ENCODE assay signal across 13 cellular contexts in the genomic region with DNA sequence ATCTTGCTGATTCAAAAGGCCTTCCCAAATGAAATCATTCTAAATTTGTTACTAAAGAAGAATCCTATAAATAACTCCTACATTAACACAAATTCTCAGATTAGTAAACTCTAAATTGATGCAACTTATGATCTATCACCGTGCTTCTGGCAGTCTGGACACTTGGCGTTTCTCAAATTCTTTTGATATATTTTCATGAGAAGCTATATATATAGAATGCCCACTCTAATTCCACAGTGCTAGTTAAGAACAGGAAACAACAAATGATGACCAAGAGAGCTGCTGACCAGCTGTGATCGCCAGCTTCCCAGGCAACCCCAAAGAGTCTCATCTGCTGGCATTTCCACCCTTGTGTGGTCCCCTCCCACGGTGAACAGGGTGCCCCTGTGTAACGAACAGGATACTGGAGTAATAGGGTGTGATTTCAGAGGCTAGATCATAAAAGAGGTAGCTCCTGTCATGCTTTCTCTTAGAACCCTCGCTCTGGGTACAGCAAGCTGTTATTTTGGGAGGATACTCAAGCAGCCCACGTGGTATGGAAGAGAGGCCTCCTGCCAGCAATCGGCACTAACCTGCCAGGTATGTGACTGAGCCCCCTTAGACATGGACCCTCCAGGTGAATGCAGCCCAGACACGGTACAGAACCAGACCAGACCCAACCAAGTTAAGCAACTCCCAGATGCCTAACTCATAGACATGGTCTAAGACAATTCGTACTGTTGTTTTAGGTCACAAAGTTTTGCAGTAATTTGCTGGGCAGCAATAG.
A peak's percentile ranks its signal among the peaks of the same experiment; 100 is the strongest.
DNase-seq lines count a peak whose midpoint lies in the region; ATAC-seq and TF ChIP-seq lines count a peak whose summit lies in the region.
"Had no signal": no experiment of that assay in that cellular context is flagged by ENCODE, and none has a peak within 500 bp of the region (broad histone marks: within the 10 kb centered on the region; RNA-seq: fewer than 3 reads in every experiment).

No MANE protein-coding gene starts in this region.

- no peaks in the 10 kb centered on the region for H3K27me3 ChIP-seq in stomach
- H3K27me3 ChIP-seq in neural progenitor cell: no peaks in the 10 kb centered on the region
- H3K27me3 ChIP-seq: ovary, testis had no signal

- peak overlapping the region; percentile 56 for H3K27ac Mint-ChIP-seq in activated CD4-positive, alpha-beta T cell treated with anti-CD3 and anti-CD28 coated beads, Interleukin-2, amount 10 ng/mL, durations not matched to agents 24 days and 14 days
- H3K27ac Mint-ChIP-seq in activated T-helper 1 cell treated with anti-CD3 and anti-CD28 coated beads, Interleukin-12 subunit alpha, Interleukin-12 subunit beta, Interleukin-2, Interleukin-4 antibody, amounts not matched to agents 30 ng/mL and 10 ng/mL and 1 ng/mL, durations not matched to agents 14 hours and 24 hours and 36 hours: peak overlapping the region; percentile 29
- no peak overlapping the region for H3K27ac Mint-ChIP-seq in naive thymus-derived CD8-positive, alpha-beta T cell
- H3K27ac Mint-ChIP-seq in neural progenitor cell: no peak overlapping the region

- H3K4me3 ChIP-seq in fibroblast of villous mesenchyme (ENCODE audit: low read depth, low read length) (no peak overlapping the region), stomach (no peak overlapping the region), neural progenitor cell (no peak overlapping the region)
- H3K4me3 ChIP-seq: ovary, testis had no signal

- no peak for ATAC-seq in naive thymus-derived CD8-positive, alpha-beta T cell

- no peak overlapping the region for H3K9ac ChIP-seq in neural progenitor cell

- H3K9me3 ChIP-seq in stomach (no peaks in the 10 kb centered on the region), neural progenitor cell (ENCODE audit: low read depth) (no peaks in the 10 kb centered on the region)
- H3K9me3 ChIP-seq: ovary, testis had no signal

- 86 to 94% (median 90%) methylated on average over 10 of the region's 10 CpGs for WGBS in stomach, 5 donors

- no peaks in the 10 kb centered on the region for H3K79me2 ChIP-seq in neural progenitor cell (ENCODE audit: low read depth)

- no peak overlapping the region for H3K4me3 Mint-ChIP-seq in activated CD4-positive, alpha-beta T cell treated with anti-CD3 and anti-CD28 coated beads, Interleukin-2, amount 10 ng/mL, durations not matched to agents 24 days and 14 days
- no peak overlapping the region for H3K4me3 Mint-ChIP-seq in activated T-helper 1 cell treated with anti-CD3 and anti-CD28 coated beads, Interleukin-12 subunit alpha, Interleukin-12 subunit beta, Interleukin-2, Interleukin-4 antibody, amounts not matched to agents 30 ng/mL and 10 ng/mL and 1 ng/mL, durations not matched to agents 14 hours and 24 hours and 36 hours
- H3K4me3 Mint-ChIP-seq in naive thymus-derived CD8-positive, alpha-beta T cell: no peak overlapping the region
- H3K4me3 Mint-ChIP-seq in neural progenitor cell: no peak overlapping the region

- H3K36me3 ChIP-seq in stomach (peaks cover 0 to 18% (median 12%) of the 10 kb centered on the region in 4 donors), neural progenitor cell (no peaks in the 10 kb centered on the region)
- H3K36me3 ChIP-seq: ovary had no signal

- H3K9me3 Mint-ChIP-seq in activated CD4-positive, alpha-beta T cell treated with anti-CD3 and anti-CD28 coated beads, Interleukin-2, amount 10 ng/mL, durations not matched to agents 24 days and 14 days: no peaks in the 10 kb centered on the region
- H3K9me3 Mint-ChIP-seq in activated T-helper 1 cell treated with anti-CD3 and anti-CD28 coated beads, Interleukin-12 subunit alpha, Interleukin-12 subunit beta, Interleukin-2, Interleukin-4 antibody, amounts not matched to agents 30 ng/mL and 10 ng/mL and 1 ng/mL, durations not matched to agents 14 hours and 24 hours and 36 hours: no peaks in the 10 kb centered on the region
- peaks cover 0 to 2% (median 0%) of the 10 kb centered on the region in 9 donors for H3K9me3 Mint-ChIP-seq in naive thymus-derived CD8-positive, alpha-beta T cell
- H3K9me3 Mint-ChIP-seq in neural progenitor cell: no peaks in the 10 kb centered on the region

- no peaks in the 10 kb centered on the region for H3K36me3 Mint-ChIP-seq in activated CD4-positive, alpha-beta T cell treated with anti-CD3 and anti-CD28 coated beads, Interleukin-2, amount 10 ng/mL, durations not matched to agents 24 days and 14 days (ENCODE audit: low read depth)
- peaks cover 1% of the 10 kb centered on the region for H3K36me3 Mint-ChIP-seq in activated T-helper 1 cell treated with anti-CD3 and anti-CD28 coated beads, Interleukin-12 subunit alpha, Interleukin-12 subunit beta, Interleukin-2, Interleukin-4 antibody, amounts not matched to agents 30 ng/mL and 10 ng/mL and 1 ng/mL, durations not matched to agents 14 hours and 24 hours and 36 hours (ENCODE audit: low read depth)
- H3K36me3 Mint-ChIP-seq in naive thymus-derived CD8-positive, alpha-beta T cell: peaks cover 5 to 29% (median 18%) of the 10 kb centered on the region in 3 donors
- H3K36me3 Mint-ChIP-seq in neural progenitor cell: peaks cover 9% of the 10 kb centered on the region

- H3K27ac ChIP-seq in stomach (peak overlapping the region in 3 of 5 donors; percentile 49 to 51 (median 50)), neural progenitor cell (no peak overlapping the region)
- H3K27ac ChIP-seq: 22Rv1, ovary had no signal

- TF ChIP-seq CTCF in fibroblast of villous mesenchyme (IDR thresholded peaks at IDR 0.05; ENCODE audit: insufficient read depth, low read depth, low read length) (no peak), stomach (IDR thresholded peaks at IDR 0.05) (no peak), neural progenitor cell (IDR thresholded peaks at IDR 0.05) (no peak)

- H3K4me2 ChIP-seq in neural progenitor cell: no peak overlapping the region

- H3K27me3 Mint-ChIP-seq in activated CD4-positive, alpha-beta T cell treated with anti-CD3 and anti-CD28 coated beads, Interleukin-2, amount 10 ng/mL, durations not matched to agents 24 days and 14 days: peaks cover 8% of the 10 kb centered on the region
- peaks cover 5% of the 10 kb centered on the region for H3K27me3 Mint-ChIP-seq in activated T-helper 1 cell treated with anti-CD3 and anti-CD28 coated beads, Interleukin-12 subunit alpha, Interleukin-12 subunit beta, Interleukin-2, Interleukin-4 antibody, amounts not matched to agents 30 ng/mL and 10 ng/mL and 1 ng/mL, durations not matched to agents 14 hours and 24 hours and 36 hours (ENCODE audit: insufficient read depth)
- peaks cover 0 to 3% (median 0%) of the 10 kb centered on the region in 5 donors for H3K27me3 Mint-ChIP-seq in naive thymus-derived CD8-positive, alpha-beta T cell
- no peaks in the 10 kb centered on the region for H3K27me3 Mint-ChIP-seq in neural progenitor cell (ENCODE audit: insufficient read depth, low read depth)

- H3K4me1 ChIP-seq in stomach (peaks cover 0 to 24% (median 6%) of the 10 kb centered on the region in 4 donors), neural progenitor cell (no peaks in the 10 kb centered on the region)

- no peaks in the 10 kb centered on the region for H4K20me1 ChIP-seq in neural progenitor cell (ENCODE audit: low read depth)

- intact Hi-C loops in activated CD4-positive, alpha-beta T cell treated with anti-CD3 and anti-CD28 coated beads, Interleukin-2, amount 10 ng/mL, durations not matched to agents 24 days and 14 days (cut with micrococcal nuclease): loop anchor here (1.0 to 5.0 kb wide), 3 partner anchors 10 to 138 kb away; partner anchors contain the start of gene ZNF367
- intact Hi-C loops in activated T-helper 1 cell treated with anti-CD3 and anti-CD28 coated beads, Interleukin-12 subunit alpha, Interleukin-12 subunit beta, Interleukin-2, Interleukin-4 antibody, amounts not matched to agents 30 ng/mL and 10 ng/mL and 1 ng/mL, durations not matched to agents 14 hours and 24 hours and 36 hours (cut with micrococcal nuclease): loop anchor here (1.0 to 5.0 kb wide), 3 partner anchors 11 to 103 kb away; partner anchors contain the start of gene HABP4
- intact Hi-C loops in stomach (cut with DNase I; ENCODE audit: low total_unique reads): no loop called here

- H2AFZ ChIP-seq in neural progenitor cell (replicated peaks): no peak overlapping the region

- H3F3A ChIP-seq in neural progenitor cell (ENCODE audit: low read depth): no peaks in the 10 kb centered on the region

- no peak for DNase-seq in activated CD4-positive, alpha-beta T cell treated with anti-CD3 and anti-CD28 coated beads, Interleukin-2, amount 10 ng/mL, durations not matched to agents 24 days and 14 days
- no peak for DNase-seq in activated CD4-positive, alpha-beta T cell treated with anti-CD3 and anti-CD28 coated beads, Interleukin-2, amount 50 U/mL, for 1 hour
- no peak for DNase-seq in activated T-helper 1 cell treated with anti-CD3 and anti-CD28 coated beads, Interleukin-12 subunit alpha, Interleukin-12 subunit beta, Interleukin-2, Interleukin-4 antibody, amounts not matched to agents 30 ng/mL and 10 ng/mL and 1 ng/mL, durations not matched to agents 14 hours and 24 hours and 36 hours (ENCODE audit: low spot score)
- DNase-seq in fibroblast of villous mesenchyme (ENCODE audit: low read depth) (peak; percentile 15), stomach (no peak), neural progenitor cell (ENCODE audit: low spot score) (no peak)
- DNase-seq in naive thymus-derived CD8-positive, alpha-beta T cell: no peak
- no peak for DNase-seq in stimulated activated CD4-positive, alpha-beta T cell treated with anti-CD3 and anti-CD28 coated beads, Interleukin-2, amount 100 ng/mL, for 48 hours
- DNase-seq: NCI-H446; ovary; stimulated activated CD4-positive, alpha-beta T cell treated with anti-CD3 and anti-CD28 coated beads, Interleukin-4, amount 100 ng/mL, for 1 hour; testis had no signal

- TF ChIP-seq EP300 in stomach (IDR thresholded peaks at IDR 0.05): no peak

- H3K4me1 Mint-ChIP-seq in activated CD4-positive, alpha-beta T cell treated with anti-CD3 and anti-CD28 coated beads, Interleukin-2, amount 10 ng/mL, durations not matched to agents 24 days and 14 days: peaks cover 13% of the 10 kb centered on the region
- H3K4me1 Mint-ChIP-seq in activated T-helper 1 cell treated with anti-CD3 and anti-CD28 coated beads, Interleukin-12 subunit alpha, Interleukin-12 subunit beta, Interleukin-2, Interleukin-4 antibody, amounts not matched to agents 30 ng/mL and 10 ng/mL and 1 ng/mL, durations not matched to agents 14 hours and 24 hours and 36 hours (ENCODE audit: low read depth): peaks cover 39% of the 10 kb centered on the region
- H3K4me1 Mint-ChIP-seq in naive thymus-derived CD8-positive, alpha-beta T cell: peaks cover 0 to 4% (median 2%) of the 10 kb centered on the region in 4 donors
- H3K4me1 Mint-ChIP-seq in neural progenitor cell: no peaks in the 10 kb centered on the region

- no peak for TF ChIP-seq POLR2A in stomach (IDR thresholded peaks at IDR 0.05)

- POLR2A ChIA-PET in naive thymus-derived CD8-positive, alpha-beta T cell (lab: Charles Lee): no interaction called here

Comparison
In these comparisons a context has a peak if more than half of its experiments do, and no peak if none do; other contexts are left out.
1. H3K27ac Mint-ChIP-seq: peak in activated CD4-positive, alpha-beta T cell treated with anti-CD3 and anti-CD28 coated beads, Interleukin-2, amount 10 ng/mL, durations not matched to agents 24 days and 14 days (single experiment) and activated T-helper 1 cell treated with anti-CD3 and anti-CD28 coated beads, Interleukin-12 subunit alpha, Interleukin-12 subunit beta, Interleukin-2, Interleukin-4 antibody, amounts not matched to agents 30 ng/mL and 10 ng/mL and 1 ng/mL, durations not matched to agents 14 hours and 24 hours and 36 hours (single experiment); none in naive thymus-derived CD8-positive, alpha-beta T cell (0 of 10) and neural progenitor cell (single experiment).